26 cellular contexts compared by ENCODE assay signal in the genomic region with DNA sequence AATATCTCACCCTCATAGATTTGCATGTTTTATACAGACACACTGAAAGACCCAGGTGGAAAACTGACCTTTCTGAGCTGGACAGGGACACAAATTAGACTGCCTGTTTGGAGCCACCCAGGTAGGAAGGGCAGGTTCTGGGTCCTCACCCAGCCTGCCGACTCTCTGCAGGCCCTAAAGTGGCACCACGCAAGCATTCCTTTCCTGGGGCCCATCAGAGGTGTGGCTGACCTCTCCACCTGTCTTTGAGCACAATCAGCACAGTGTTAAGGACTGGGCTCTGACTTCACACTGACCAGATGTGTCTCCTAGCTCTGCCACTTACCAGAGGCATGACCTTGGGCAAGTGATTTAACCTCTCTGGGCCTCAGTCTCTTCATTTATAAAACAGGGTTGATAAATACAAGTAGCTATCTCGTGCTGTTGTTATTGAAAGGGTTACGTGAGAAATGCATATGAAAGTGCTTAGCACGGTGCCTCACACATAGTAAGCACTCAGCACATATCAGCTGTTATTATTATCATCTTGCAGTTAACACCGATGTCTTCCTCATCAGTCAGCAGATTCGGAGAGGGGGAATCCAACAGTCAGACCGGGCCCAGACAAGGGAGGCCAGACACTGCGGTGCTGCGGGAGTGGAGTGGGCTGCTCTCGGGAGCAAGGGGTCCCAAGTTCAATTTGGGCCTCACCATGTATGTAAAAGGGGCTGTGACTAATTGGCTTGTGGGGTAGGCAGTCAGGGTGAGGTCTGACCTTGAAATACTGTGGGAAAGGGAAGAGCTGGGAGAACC. TPM values are rescaled to one million over a fixed set of nuclear protein-coding genes. Genes with fewer than 3 reads are reported as not detected.
A peak's percentile ranks its signal among the peaks of the same experiment; 100 is the strongest.
DNase-seq lines count a peak whose midpoint lies in the region; ATAC-seq and TF ChIP-seq lines count a peak whose summit lies in the region.
"Had no signal": no experiment of that assay in that cellular context is flagged by ENCODE, and none has a peak within 500 bp of the region (broad histone marks: within the 10 kb centered on the region; RNA-seq: fewer than 3 reads in every experiment).

No MANE protein-coding gene starts in this region.

- H3K27ac ChIP-seq in CD4-positive, alpha-beta T cell (ENCODE audit: low read depth, low read length): no peak overlapping the region
- no peak overlapping the region for H3K27ac ChIP-seq in CD8-positive, alpha-beta T cell (ENCODE audit: low read depth, low read length)
- H3K27ac ChIP-seq: epithelial cell of prostate, HL-60, thyroid gland had no signal

- no peak for TF ChIP-seq CTCF in CD4-positive, alpha-beta T cell (IDR thresholded peaks at IDR 0.05)
- TF ChIP-seq CTCF in CD8-positive, alpha-beta T cell (IDR thresholded peaks at IDR 0.05): no peak

- peak overlapping the region; percentile 37 for H3K27ac Mint-ChIP-seq in CD4-positive, alpha-beta T cell
- H3K27ac Mint-ChIP-seq in CD8-positive, alpha-beta T cell: peak overlapping the region; percentile 29
- no peak overlapping the region for H3K27ac Mint-ChIP-seq in activated T-helper 2 cell treated with anti-CD3 and anti-CD28 coated beads, Interferon-gamma antibody, Interleukin-2, Interleukin-4, amounts not matched to agents 10 μg/mL and 5 μg/mL and 100 μg/mL, durations not matched to agents 14 hours and 24 hours and 36 hours
- peak overlapping the region in 8 of 10 donors; percentile 24 to 81 (median 64) for H3K27ac Mint-ChIP-seq in naive thymus-derived CD8-positive, alpha-beta T cell
- H3K27ac Mint-ChIP-seq: GM23338, HFFc6, nephron progenitor cell had no signal

- H3K4me1 Mint-ChIP-seq in CD4-positive, alpha-beta T cell (ENCODE audit: low read depth): peaks cover 29% of the 10 kb centered on the region
- H3K4me1 Mint-ChIP-seq in CD8-positive, alpha-beta T cell (ENCODE audit: low read depth): peaks cover 25% of the 10 kb centered on the region
- H3K4me1 Mint-ChIP-seq in activated T-helper 2 cell treated with anti-CD3 and anti-CD28 coated beads, Interferon-gamma antibody, Interleukin-2, Interleukin-4, amounts not matched to agents 10 μg/mL and 5 μg/mL and 100 μg/mL, durations not matched to agents 14 hours and 24 hours and 36 hours (ENCODE audit: low read depth): peaks cover 40% of the 10 kb centered on the region
- peaks cover 22 to 36% (median 33%) of the 10 kb centered on the region in 4 donors for H3K4me1 Mint-ChIP-seq in naive thymus-derived CD8-positive, alpha-beta T cell

- no peaks in the 10 kb centered on the region for H3K9me3 ChIP-seq in CD4-positive, alpha-beta T cell (ENCODE audit: control insufficient read depth, low read length)
- no peaks in the 10 kb centered on the region for H3K9me3 ChIP-seq in CD8-positive, alpha-beta T cell (ENCODE audit: low read length)
- H3K9me3 ChIP-seq: thyroid gland had no signal

- no peaks in the 10 kb centered on the region for H3K36me3 ChIP-seq in CD8-positive, alpha-beta T cell (ENCODE audit: insufficient read depth, low read length)
- H3K36me3 ChIP-seq: thyroid gland had no signal

- CTCF ChIA-PET in CD4-positive, alpha-beta T cell (lab: Charles Lee): interaction anchor here (2.6 kb wide), 1 partner anchor 29 kb away, joined by 11 read pairs; no protein-coding TSS in a partner anchor
- CTCF ChIA-PET in CD8-positive, alpha-beta T cell (lab: Charles Lee): interaction anchor here (0.6 to 5.8 kb wide), 3 partner anchors 10 to 116 kb away, joined by 3 to 29 read pairs (median 3); no protein-coding TSS in a partner anchor

- intact Hi-C loops in CD4-positive, alpha-beta T cell (cut with DNase I, micrococcal nuclease): loop anchor here in 1 of 2 experiments (2.0 to 5.0 kb wide), 2 partner anchors 218 to 359 kb away; partner anchors contain the start of genes IREB2 and SKIC8
- intact Hi-C loops in CD8-positive, alpha-beta T cell (cut with DNase I, micrococcal nuclease): no loop called here
- intact Hi-C loops in activated T-helper 2 cell treated with anti-CD3 and anti-CD28 coated beads, Interferon-gamma antibody, Interleukin-2, Interleukin-4, amounts not matched to agents 10 μg/mL and 5 μg/mL and 100 μg/mL, durations not matched to agents 14 hours and 24 hours and 36 hours (cut with micrococcal nuclease): no loop called here

- H3K27me3 ChIP-seq in CD4-positive, alpha-beta T cell (ENCODE audit: control insufficient read depth, insufficient read depth, low read length): no peaks in the 10 kb centered on the region
- H3K27me3 ChIP-seq in CD8-positive, alpha-beta T cell (ENCODE audit: insufficient read depth, low read length): no peaks in the 10 kb centered on the region
- H3K27me3 ChIP-seq: thyroid gland had no signal

- H3K36me3 Mint-ChIP-seq in CD4-positive, alpha-beta T cell (ENCODE audit: low read depth): peaks cover 23% of the 10 kb centered on the region
- H3K36me3 Mint-ChIP-seq in CD8-positive, alpha-beta T cell: peaks cover 7% of the 10 kb centered on the region
- H3K36me3 Mint-ChIP-seq in activated T-helper 2 cell treated with anti-CD3 and anti-CD28 coated beads, Interferon-gamma antibody, Interleukin-2, Interleukin-4, amounts not matched to agents 10 μg/mL and 5 μg/mL and 100 μg/mL, durations not matched to agents 14 hours and 24 hours and 36 hours (ENCODE audit: low read depth): peaks cover 10% of the 10 kb centered on the region
- no peaks in the 10 kb centered on the region for H3K36me3 Mint-ChIP-seq in naive thymus-derived CD8-positive, alpha-beta T cell

- H3K4me3 ChIP-seq in CD8-positive, alpha-beta T cell (ENCODE audit: low read depth, low read length): no peak overlapping the region
- H3K4me3 ChIP-seq: GM23338, thyroid gland had no signal

- H3K27me3 Mint-ChIP-seq in CD4-positive, alpha-beta T cell: no peaks in the 10 kb centered on the region
- no peaks in the 10 kb centered on the region for H3K27me3 Mint-ChIP-seq in CD8-positive, alpha-beta T cell (ENCODE audit: low read depth)
- no peaks in the 10 kb centered on the region for H3K27me3 Mint-ChIP-seq in activated T-helper 2 cell treated with anti-CD3 and anti-CD28 coated beads, Interferon-gamma antibody, Interleukin-2, Interleukin-4, amounts not matched to agents 10 μg/mL and 5 μg/mL and 100 μg/mL, durations not matched to agents 14 hours and 24 hours and 36 hours (ENCODE audit: low read depth)
- no peaks in the 10 kb centered on the region for H3K27me3 Mint-ChIP-seq in naive thymus-derived CD8-positive, alpha-beta T cell
- H3K27me3 Mint-ChIP-seq: stimulated activated naive CD8-positive, alpha-beta T cell treated with anti-CD3 and anti-CD28 coated beads, Interleukin-15, amount 100 ng/mL, for 72 hours had no signal

- POLR2A ChIA-PET in CD4-positive, alpha-beta T cell (lab: Charles Lee): interaction anchor here (14.8 kb wide), 1 partner anchor 26 kb away, joined by 304 read pairs; no protein-coding TSS in a partner anchor
- POLR2A ChIA-PET in CD8-positive, alpha-beta T cell (lab: Charles Lee): interaction anchor here (0.5 to 1.2 kb wide), 2 partner anchors 9 to 467 kb away, joined by 3 to 4 read pairs; no protein-coding TSS in a partner anchor
- POLR2A ChIA-PET in naive thymus-derived CD8-positive, alpha-beta T cell (lab: Charles Lee): interaction anchor here (1.0 to 15.4 kb wide), 3 partner anchors 23 to 45 kb away, joined by 3 to 250 read pairs (median 3); no protein-coding TSS in a partner anchor

- DNase-seq in CD4-positive, alpha-beta T cell: no peak
- DNase-seq in CD8-positive, alpha-beta T cell: no peak
- no peak for DNase-seq in activated T-helper 2 cell treated with anti-CD3 and anti-CD28 coated beads, Interferon-gamma antibody, Interleukin-2, Interleukin-4, amounts not matched to agents 10 μg/mL and 5 μg/mL and 100 μg/mL, durations not matched to agents 14 hours and 24 hours and 36 hours (ENCODE audit: low spot score)
- no peak for DNase-seq in naive thymus-derived CD8-positive, alpha-beta T cell
- DNase-seq in NCI-H2196 (lab: John Stamatoyannopoulos, UW; ENCODE audit: unreplicated experiment) (no peak), hippocampal formation (lab: John Stamatoyannopoulos, UW) (no peak)
- DNase-seq in activated naive CD4-positive, alpha-beta T cell treated with anti-CD3 and anti-CD28 coated beads, Interleukin-2, amount 50 U/mL, for 16 hours: no peak
- DNase-seq: activated CD4-positive, CD25-positive, alpha-beta regulatory T cell; activated T-cell treated with anti-CD3 and anti-CD28 coated beads, Interleukin-2, amount 50 U/mL, for 48 hours; cerebellar nuclear complex; HFFc6; left cardiac atrium; mesendoderm; NCI-H1048; NCI-H187; NCI-H226; nephron progenitor cell; Right ventricle myocardium superior; stimulated activated naive CD8-positive, alpha-beta T cell treated with anti-CD3 and anti-CD28 coated beads, Interleukin-15, amount 100 ng/mL, for 72 hours; thyroid gland had no signal

- peak overlapping the region; percentile 70 for H3K4me3 Mint-ChIP-seq in CD4-positive, alpha-beta T cell
- H3K4me3 Mint-ChIP-seq in CD8-positive, alpha-beta T cell: peak overlapping the region; percentile 26
- H3K4me3 Mint-ChIP-seq in activated T-helper 2 cell treated with anti-CD3 and anti-CD28 coated beads, Interferon-gamma antibody, Interleukin-2, Interleukin-4, amounts not matched to agents 10 μg/mL and 5 μg/mL and 100 μg/mL, durations not matched to agents 14 hours and 24 hours and 36 hours (ENCODE audit: low read depth): peak overlapping the region; percentile 18
- H3K4me3 Mint-ChIP-seq in naive thymus-derived CD8-positive, alpha-beta T cell: peak overlapping the region in 4 of 10 donors; percentile 15 to 60 (median 50)
- H3K4me3 Mint-ChIP-seq: GM23338; HFFc6; nephron progenitor cell; stimulated activated naive CD8-positive, alpha-beta T cell treated with anti-CD3 and anti-CD28 coated beads, Interleukin-15, amount 100 ng/mL, for 72 hours had no signal

- peaks cover 28% of the 10 kb centered on the region for H3K4me1 ChIP-seq in CD8-positive, alpha-beta T cell (ENCODE audit: insufficient read depth, low read length)

- H3K9me3 Mint-ChIP-seq in CD4-positive, alpha-beta T cell: no peaks in the 10 kb centered on the region
- no peaks in the 10 kb centered on the region for H3K9me3 Mint-ChIP-seq in CD8-positive, alpha-beta T cell
- H3K9me3 Mint-ChIP-seq in activated T-helper 2 cell treated with anti-CD3 and anti-CD28 coated beads, Interferon-gamma antibody, Interleukin-2, Interleukin-4, amounts not matched to agents 10 μg/mL and 5 μg/mL and 100 μg/mL, durations not matched to agents 14 hours and 24 hours and 36 hours: no peaks in the 10 kb centered on the region
- H3K9me3 Mint-ChIP-seq in naive thymus-derived CD8-positive, alpha-beta T cell: no peaks in the 10 kb centered on the region
- H3K9me3 Mint-ChIP-seq: activated naive CD4-positive, alpha-beta T cell treated with anti-CD3 and anti-CD28 coated beads, Interleukin-2, amount 50 U/mL, for 72 hours; GM23338; HFFc6; nephron progenitor cell; stimulated activated naive CD8-positive, alpha-beta T cell treated with anti-CD3 and anti-CD28 coated beads, Interleukin-15, amount 100 ng/mL, for 72 hours had no signal

- no peak for ATAC-seq in CD4-positive, alpha-beta T cell (ENCODE audit: poor library complexity)
- no peak for ATAC-seq in CD8-positive, alpha-beta T cell
- ATAC-seq in naive thymus-derived CD8-positive, alpha-beta T cell: no peak
- ATAC-seq: activated naive CD4-positive, alpha-beta T cell treated with anti-CD3 and anti-CD28 coated beads, Interleukin-2, amount 50 U/mL, for 72 hours; GM23338; left cardiac atrium; stimulated activated naive CD8-positive, alpha-beta T cell treated with anti-CD3 and anti-CD28 coated beads, Interleukin-15, amount 100 ng/mL, for 72 hours had no signal

RNA-seq across cellular contexts. Expression of gene TBC1D2B, which starts 2.0 kb away (rescaled TPM):
- 10 to 100 TPM; 89.3 to 97.6 TPM for total RNA-seq in CD4-positive, alpha-beta T cell
- total RNA-seq in CD8-positive, alpha-beta T cell: 100 to 1,000 TPM in 1 of 2 experiments, 10 to 100 TPM in 1; 88.7 to 101 TPM
- total RNA-seq in activated T-helper 2 cell treated with anti-CD3 and anti-CD28 coated beads, Interferon-gamma antibody, Interleukin-2, Interleukin-4, amounts not matched to agents 10 μg/mL and 5 μg/mL and 100 μg/mL, durations not matched to agents 14 hours and 24 hours and 36 hours: 55.0 and 63.5 TPM in 2 replicates
- total RNA-seq in naive thymus-derived CD8-positive, alpha-beta T cell: 10 to 100 TPM; 78.3 to 82.1 TPM
- 10 to 100 TPM in 1 of 3 donors, 1 to 10 TPM in 2; 8.1 to 14.0 (median 8.5) TPM for polyA plus RNA-seq in naive thymus-derived CD8-positive, alpha-beta T cell

RNA-seq across cellular contexts. Expression of gene SH2D7, which starts 12.9 kb away (rescaled TPM):
- total RNA-seq in CD4-positive, alpha-beta T cell: not detected
- not detected for total RNA-seq in CD8-positive, alpha-beta T cell
- not detected in 2 replicates for total RNA-seq in activated T-helper 2 cell treated with anti-CD3 and anti-CD28 coated beads, Interferon-gamma antibody, Interleukin-2, Interleukin-4, amounts not matched to agents 10 μg/mL and 5 μg/mL and 100 μg/mL, durations not matched to agents 14 hours and 24 hours and 36 hours
- not detected for total RNA-seq in naive thymus-derived CD8-positive, alpha-beta T cell
- polyA plus RNA-seq in naive thymus-derived CD8-positive, alpha-beta T cell: under 1 TPM in 1 of 3 donors, not detected in 2; 0.19 TPM
- total RNA-seq: activated naive CD4-positive, alpha-beta T cell treated with anti-CD3 and anti-CD28 coated beads, Interleukin-2, amount 50 U/mL, for 72 hours; astrocyte; GM23338; HFFc6; left cardiac atrium; posterior vena cava; Right ventricle myocardium superior; thyroid gland had no signal

RNA-seq across cellular contexts. Expression of gene CIB2, which starts 51.8 kb away (rescaled TPM):
- total RNA-seq in CD4-positive, alpha-beta T cell: 1 to 10 TPM in 1 of 2 experiments, under 1 TPM in 1; 0.82 to 1.7 TPM
- 1 to 10 TPM; 1.2 to 1.9 TPM for total RNA-seq in CD8-positive, alpha-beta T cell
- 1.8 and 2.2 TPM in 2 replicates for total RNA-seq in activated T-helper 2 cell treated with anti-CD3 and anti-CD28 coated beads, Interferon-gamma antibody, Interleukin-2, Interleukin-4, amounts not matched to agents 10 μg/mL and 5 μg/mL and 100 μg/mL, durations not matched to agents 14 hours and 24 hours and 36 hours
- total RNA-seq in naive thymus-derived CD8-positive, alpha-beta T cell: 1 to 10 TPM; 1.2 to 1.6 TPM
- 1 to 10 TPM; 1.4 to 3.4 (median 2.5) TPM for polyA plus RNA-seq in naive thymus-derived CD8-positive, alpha-beta T cell
